ENCODE assay signal across 21 cellular contexts in genomic region chr14:101128478-101129450, GRCh38.
A peak's percentile ranks its signal among the peaks of the same experiment; 100 is the strongest.
DNase-seq lines count a peak whose midpoint lies in the region; ATAC-seq and TF ChIP-seq lines count a peak whose summit lies in the region.
"Had no signal": no experiment of that assay in that cellular context is flagged by ENCODE, and none has a peak within 500 bp of the region (broad histone marks: within the 10 kb centered on the region; RNA-seq: fewer than 3 reads in every experiment).

No MANE protein-coding gene starts in this region.

- H3K36me3 ChIP-seq in esophagus muscularis mucosa = no peaks in the 10 kb centered on the region
- no peaks in the 10 kb centered on the region for H3K36me3 ChIP-seq in osteoblast (ENCODE audit: insufficient read depth, low read length)
- no peaks in the 10 kb centered on the region for H3K36me3 ChIP-seq in effector memory CD4-positive, alpha-beta T cell (ENCODE audit: control insufficient read depth, insufficient read depth, low read length)
- H3K36me3 ChIP-seq: heart right ventricle had no signal

- H3K4me3 ChIP-seq in esophagus muscularis mucosa (no peak overlapping the region), osteoblast (ENCODE audit: insufficient read depth, low read length) (no peak overlapping the region)
- no peak overlapping the region for H3K4me3 ChIP-seq in effector memory CD4-positive, alpha-beta T cell (ENCODE audit: insufficient read depth, low read depth, low read length, poor library complexity, severe bottlenecking)
- H3K4me3 ChIP-seq: heart right ventricle had no signal

- DNase-seq in left cardiac atrium (peak; percentile 10), Right ventricle myocardium superior (no peak), esophagus muscularis mucosa (ENCODE audit: extremely low spot score) (peak; percentile 74), osteoblast (ENCODE audit: insufficient read length, low spot score, missing footprints) (peak; percentile 44), GOT3 (lab: John Stamatoyannopoulos, UW) (no peak), germinal center (ENCODE audit: low spot score) (no peak), NCI-H226 (no peak)
- DNase-seq in effector memory CD4-positive, alpha-beta T cell = no peak
- DNase-seq: activated effector memory CD4-positive, alpha-beta T cell treated with anti-CD3 and anti-CD28 coated beads, Interleukin-2, amount 50 U/mL, for 16 hours; amniotic stem cell; central memory CD4-positive, alpha-beta T cell; effector CD4-positive, alpha-beta T cell; heart right ventricle; HFFc6; NCI-H1092; NCI-H2081 treated with DMSO at 0.1 percent for 48 hours; NCI-H526; SHP77 treated with DMSO at 0.1 percent for 48 hours; stimulated activated naive CD8-positive, alpha-beta T cell treated with anti-CD3 and anti-CD28 coated beads, Interleukin-15, Interleukin-2, amounts not matched to agents 100 U/mL and 50 U/mL, for 24 hours had no signal

- H3K27ac ChIP-seq in esophagus muscularis mucosa (replicated peaks in 1 of 4) (no peak overlapping the region), osteoblast (ENCODE audit: low read depth, low read length) (no peak overlapping the region)
- no peak overlapping the region for H3K27ac ChIP-seq in effector memory CD4-positive, alpha-beta T cell (ENCODE audit: insufficient read depth, low read length, poor library complexity, severe bottlenecking)
- H3K27ac ChIP-seq: heart right ventricle, KMS-11 had no signal

- TF ChIP-seq POLR2A in esophagus muscularis mucosa (IDR thresholded peaks at IDR 0.05; ENCODE audit: low read depth) = no peak

- H3K4me1 ChIP-seq in esophagus muscularis mucosa (no peaks in the 10 kb centered on the region), osteoblast (ENCODE audit: insufficient read depth, low read length) (no peaks in the 10 kb centered on the region)
- no peaks in the 10 kb centered on the region for H3K4me1 ChIP-seq in effector memory CD4-positive, alpha-beta T cell (ENCODE audit: control insufficient read depth, insufficient read depth, low read length, poor library complexity, severe bottlenecking)
- H3K4me1 ChIP-seq: heart right ventricle had no signal

- no peaks in the 10 kb centered on the region for H4K20me1 ChIP-seq in osteoblast (ENCODE audit: insufficient read depth, low read length)

- no peaks in the 10 kb centered on the region for H3K79me2 ChIP-seq in osteoblast (ENCODE audit: insufficient read depth, low read length)

- H3K9me3 ChIP-seq in esophagus muscularis mucosa (no peaks in the 10 kb centered on the region), osteoblast (ENCODE audit: low read depth, low read length) (peaks cover 2% of the 10 kb centered on the region)
- H3K9me3 ChIP-seq in effector memory CD4-positive, alpha-beta T cell (ENCODE audit: control insufficient read depth, low read length) = no peaks in the 10 kb centered on the region
- H3K9me3 ChIP-seq: heart right ventricle had no signal

- H3K27me3 ChIP-seq in esophagus muscularis mucosa (peaks cover 0 to 53% (median 0%) of the 10 kb centered on the region in 4 donors), osteoblast (ENCODE audit: insufficient read depth, low read length) (peaks cover 26% of the 10 kb centered on the region)
- no peaks in the 10 kb centered on the region for H3K27me3 ChIP-seq in effector memory CD4-positive, alpha-beta T cell (replicated peaks; ENCODE audit: control insufficient read depth, insufficient read depth, low read length, poor library complexity, severe bottlenecking)

- H2AFZ ChIP-seq in osteoblast (ENCODE audit: low read length) = no peak overlapping the region

- no peak for TF ChIP-seq EP300 in esophagus muscularis mucosa (IDR thresholded peaks at IDR 0.05)

- 79% methylated on average over 26 of the region's 37 CpGs for WGBS in esophagus muscularis mucosa

- TF ChIP-seq CTCF in esophagus muscularis mucosa (IDR thresholded peaks at IDR 0.05) = no peak
- no peak for TF ChIP-seq CTCF in osteoblast (IDR thresholded peaks at IDR 0.05; ENCODE audit: extremely low read depth, low read depth, low read length)

- H3K4me2 ChIP-seq in osteoblast (ENCODE audit: insufficient read depth, low read length) = no peak overlapping the region
- H3K4me2 ChIP-seq: KMS-11 had no signal

- intact Hi-C loops in left cardiac atrium (cut with DNase I) (no loop called here), Right ventricle myocardium superior (cut with DNase I) (no loop called here), esophagus muscularis mucosa (cut with DNase I) (no loop called here)

- ATAC-seq in left cardiac atrium (no peak), Right ventricle myocardium superior (ENCODE audit: poor library complexity) (no peak)
- ATAC-seq: heart right ventricle; stimulated activated naive CD8-positive, alpha-beta T cell treated with anti-CD3 and anti-CD28 coated beads, Interleukin-15, Interleukin-2, amounts not matched to agents 100 U/mL and 50 U/mL, for 24 hours; WTC11 had no signal

Comparison
In these comparisons a context has a peak if more than half of its experiments do, and no peak if none do; other contexts are left out.
1. DNase-seq: peak in left cardiac atrium (single experiment), esophagus muscularis mucosa (single experiment) and osteoblast (single experiment); none in Right ventricle myocardium superior (single experiment), GOT3 (single experiment), germinal center (single experiment), effector memory CD4-positive, alpha-beta T cell (0 of 3) and NCI-H226 (single experiment).